18 cellular contexts compared by ENCODE assay signal in genomic region chr3:138511990-138512389, GRCh38.
"Had no signal": no experiment of that assay in that cellular context is flagged by ENCODE, and none has a peak within 500 bp of the region (broad histone marks: within the 10 kb centered on the region; RNA-seq: fewer than 3 reads in every experiment).

No MANE protein-coding gene starts in this region.

- H3K9me3 ChIP-seq: esophagus muscularis mucosa, thoracic aorta, upper lobe of right lung had no signal

- H3K4me2 ChIP-seq: hepatocyte had no signal

- H3K9ac ChIP-seq: parathyroid adenoma had no signal

- H3K36me3 Mint-ChIP-seq: natural killer cell had no signal

- DNase-seq: activated CD4-positive, alpha-beta T cell treated with anti-CD3 and anti-CD28 coated beads for 1 hour; activated CD8-positive, alpha-beta memory T cell treated with anti-CD3 and anti-CD28 coated beads for 24 hours; activated naive CD4-positive, alpha-beta T cell; activated naive CD8-positive, alpha-beta T cell treated with anti-CD3 and anti-CD28 coated beads for 36 hours; amniotic stem cell; effector CD8-positive, alpha-beta T cell; left cardiac atrium; natural killer cell; stimulated activated CD4-positive, alpha-beta T cell treated with anti-CD3 and anti-CD28 coated beads, Interleukin-4, amount 100 ng/mL, for 24 hours; upper lobe of right lung had no signal

- H3K36me3 ChIP-seq: thoracic aorta had no signal

- H3K4me3 ChIP-seq: cardiac muscle cell, esophagus muscularis mucosa, hepatocyte, thoracic aorta, upper lobe of right lung had no signal

- H3K9me3 Mint-ChIP-seq: activated naive CD8-positive, alpha-beta T cell treated with anti-CD3 and anti-CD28 coated beads for 36 hours; dendritic cell treated with granulocyte-macrophage colony-stimulating factor and Interleukin-4, amounts not matched to agents 40 ng/mL and 50 ng/mL, for 4 days; natural killer cell; stimulated activated memory B cell treated with anti-CD40 and anti-IgM and Interleukin-4, amounts not matched to agents 10 μg/mL and 1 μg/mL and 100 μg/mL, for 72 hours had no signal

- H3K27ac Mint-ChIP-seq: activated naive CD8-positive, alpha-beta T cell treated with anti-CD3 and anti-CD28 coated beads for 36 hours; dendritic cell treated with granulocyte-macrophage colony-stimulating factor and Interleukin-4, amounts not matched to agents 40 ng/mL and 50 ng/mL, for 4 days; natural killer cell; stimulated activated memory B cell treated with anti-CD40 and anti-IgM and Interleukin-4, amounts not matched to agents 10 μg/mL and 1 μg/mL and 100 μg/mL, for 72 hours had no signal

- ATAC-seq: left cardiac atrium; natural killer cell; sciatic nerve; stimulated activated memory B cell treated with anti-CD40 and anti-IgM and Interleukin-4, amounts not matched to agents 10 μg/mL and 1 μg/mL and 100 μg/mL, for 72 hours; upper lobe of right lung had no signal

- H3K27me3 Mint-ChIP-seq: activated naive CD8-positive, alpha-beta T cell treated with anti-CD3 and anti-CD28 coated beads for 36 hours; dendritic cell treated with granulocyte-macrophage colony-stimulating factor and Interleukin-4, amounts not matched to agents 40 ng/mL and 50 ng/mL, for 4 days; stimulated activated memory B cell treated with anti-CD40 and anti-IgM and Interleukin-4, amounts not matched to agents 10 μg/mL and 1 μg/mL and 100 μg/mL, for 72 hours had no signal

- H3K4me3 Mint-ChIP-seq: activated naive CD8-positive, alpha-beta T cell treated with anti-CD3 and anti-CD28 coated beads for 36 hours; dendritic cell treated with granulocyte-macrophage colony-stimulating factor and Interleukin-4, amounts not matched to agents 40 ng/mL and 50 ng/mL, for 4 days; natural killer cell; stimulated activated memory B cell treated with anti-CD40 and anti-IgM and Interleukin-4, amounts not matched to agents 10 μg/mL and 1 μg/mL and 100 μg/mL, for 72 hours had no signal

- H3K27ac ChIP-seq: cardiac muscle cell, esophagus muscularis mucosa, hepatocyte, parathyroid adenoma, thoracic aorta, upper lobe of right lung had no signal

- H3K4me1 Mint-ChIP-seq: natural killer cell; stimulated activated memory B cell treated with anti-CD40 and anti-IgM and Interleukin-4, amounts not matched to agents 10 μg/mL and 1 μg/mL and 100 μg/mL, for 72 hours had no signal

- H3K4me1 ChIP-seq: esophagus muscularis mucosa, parathyroid adenoma, upper lobe of right lung had no signal

- H3K79me2 ChIP-seq: hepatocyte, parathyroid adenoma had no signal

- H3K27me3 ChIP-seq: cardiac muscle cell, esophagus muscularis mucosa, hepatocyte, upper lobe of right lung had no signal

- H2AFZ ChIP-seq: hepatocyte, parathyroid adenoma had no signal
